ENCODE assay signal across 9 cellular contexts in the genomic region with DNA sequence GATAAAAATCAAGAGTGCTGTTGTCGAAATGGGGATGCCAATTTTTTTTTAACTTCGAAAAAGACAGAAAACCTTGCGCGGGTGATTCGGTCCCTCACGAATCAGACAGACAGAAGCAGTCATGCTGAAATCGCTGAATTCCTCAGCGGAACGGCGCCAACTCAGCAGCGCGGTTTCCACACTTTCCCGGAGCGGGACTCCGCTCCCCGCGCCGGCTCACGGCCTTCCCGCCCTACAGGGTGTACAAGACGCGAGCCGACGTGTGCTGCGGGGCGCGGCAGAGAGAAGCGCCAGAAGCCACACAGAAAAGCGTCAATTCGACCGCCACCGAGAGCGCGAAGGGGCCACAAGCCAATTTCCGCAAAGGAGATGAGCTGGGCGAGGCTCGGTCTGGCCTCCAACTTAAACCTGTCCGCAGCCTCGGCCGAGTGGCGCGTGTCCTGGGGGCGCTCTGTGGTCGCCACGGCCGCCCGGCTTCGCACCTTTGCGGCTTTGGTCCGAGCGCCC. TPM values are rescaled to one million over a fixed set of nuclear protein-coding genes. Genes with fewer than 3 reads are reported as not detected.
DNase-seq lines count a peak whose midpoint lies in the region; ATAC-seq lines count a peak whose summit lies in the region.
"Had no signal": no experiment of that assay in that cellular context is flagged by ENCODE, and none has a peak within 500 bp of the region (broad histone marks: within the 10 kb centered on the region; RNA-seq: fewer than 3 reads in every experiment).

No MANE protein-coding gene starts in this region.

- peak; percentile 33 for DNase-seq in activated CD4-positive, alpha-beta T cell treated with anti-CD3 and anti-CD28 coated beads for 48 hours
- no peak for DNase-seq in activated CD4-positive, alpha-beta T cell treated with anti-CD3 and anti-CD28 coated beads, Interleukin-2, amount 50 U/mL, for 4 hours
- peak; percentile 27 for DNase-seq in activated naive CD4-positive, alpha-beta T cell treated with anti-CD3 and anti-CD28 coated beads, Interleukin-2, amount 50 U/mL, for 16 hours
- DNase-seq in left colon, result peak; percentile 25 to 28
- DNase-seq in stimulated activated naive CD8-positive, alpha-beta T cell treated with anti-CD3 and anti-CD28 coated beads, Interleukin-15, amount 100 ng/mL, for 72 hours, result peak; percentile 9 to 28
- DNase-seq in SW 1271 (lab: John Stamatoyannopoulos, UW), result no peak
- DNase-seq in AG08395 (ENCODE audit: low spot score), result no peak

- H3K27me3 Mint-ChIP-seq in stimulated activated naive CD8-positive, alpha-beta T cell treated with anti-CD3 and anti-CD28 coated beads, Interleukin-15, amount 100 ng/mL, for 72 hours, result peaks cover 28% of the 10 kb centered on the region

- intact Hi-C loops in left colon (cut with DNase I, micrococcal nuclease), result no loop called here

- H3K4me3 Mint-ChIP-seq in stimulated activated naive CD8-positive, alpha-beta T cell treated with anti-CD3 and anti-CD28 coated beads, Interleukin-15, amount 100 ng/mL, for 72 hours, result peak overlapping the region; percentile 94 to 96

- H3K4me1 Mint-ChIP-seq in stimulated activated naive CD8-positive, alpha-beta T cell treated with anti-CD3 and anti-CD28 coated beads, Interleukin-15, amount 100 ng/mL, for 72 hours, result peaks cover 21% of the 10 kb centered on the region

- no peaks in the 10 kb centered on the region for H3K9me3 Mint-ChIP-seq in stimulated activated naive CD8-positive, alpha-beta T cell treated with anti-CD3 and anti-CD28 coated beads, Interleukin-15, amount 100 ng/mL, for 72 hours
- H3K9me3 Mint-ChIP-seq: CD4-positive, CD25-positive, alpha-beta regulatory T cell had no signal

- H3K27ac Mint-ChIP-seq in stimulated activated naive CD8-positive, alpha-beta T cell treated with anti-CD3 and anti-CD28 coated beads, Interleukin-15, amount 100 ng/mL, for 72 hours, result peak overlapping the region in 1 of 2 donors; percentile 86
- H3K27ac Mint-ChIP-seq: CD4-positive, CD25-positive, alpha-beta regulatory T cell had no signal

- ATAC-seq in HG03439 (IDR thresholded peaks at IDR 0.05; ENCODE audit: unreplicated experiment) (peak; percentile 17), left colon (peak; percentile 52)
- ATAC-seq in stimulated activated naive CD8-positive, alpha-beta T cell treated with anti-CD3 and anti-CD28 coated beads, Interleukin-15, amount 100 ng/mL, for 72 hours, result peak; percentile 43

RNA-seq across cellular contexts. Expression of gene NEXMIF, which starts 1.3 kb away (rescaled TPM):
- total RNA-seq in left colon, result 1 to 10 TPM; 1.0 to 1.4 TPM

Comparison
In these comparisons a context has a peak if more than half of its experiments do, and no peak if none do; other contexts are left out.
1. DNase-seq: peak in activated CD4-positive, alpha-beta T cell treated with anti-CD3 and anti-CD28 coated beads for 48 hours (single experiment), activated naive CD4-positive, alpha-beta T cell treated with anti-CD3 and anti-CD28 coated beads, Interleukin-2, amount 50 U/mL, for 16 hours (single experiment), left colon (2 of 2) and stimulated activated naive CD8-positive, alpha-beta T cell treated with anti-CD3 and anti-CD28 coated beads, Interleukin-15, amount 100 ng/mL, for 72 hours (2 of 2); none in activated CD4-positive, alpha-beta T cell treated with anti-CD3 and anti-CD28 coated beads, Interleukin-2, amount 50 U/mL, for 4 hours (0 of 2), SW 1271 (0 of 2) and AG08395 (single experiment).
2. Peak in every context shown above with its lines, with median percentiles within 50 percentile points of each other: ATAC-seq.